In genomic region chr7:64313740-64314491, GRCh38 we compare ENCODE assay signal across 8 cellular contexts. TPM values are rescaled to one million over a fixed set of nuclear protein-coding genes. Genes with fewer than 3 reads are reported as not detected.
DNase-seq lines count a peak whose midpoint lies in the region; ATAC-seq and TF ChIP-seq lines count a peak whose summit lies in the region.

Gene ZNF736, plus strand, starts transcription at chr7:64313961. Its CDS starts 190 bp downstream, at chr7:64314151.

- no peak for TF ChIP-seq CTCF in BE2C (IDR thresholded peaks at IDR 0.05; ENCODE audit: low read depth, low read length)
- TF ChIP-seq CTCF in coronary artery (IDR thresholded peaks at IDR 0.05): no peak

- H3K27me3 ChIP-seq in BE2C: no peaks in the 10 kb centered on the region

- H3K9me3 ChIP-seq in BE2C: no peaks in the 10 kb centered on the region

- peak; percentile 90 for TF ChIP-seq POLR2A in GM19099 (IDR thresholded peaks at IDR 0.05; ENCODE audit: extremely low read depth, insufficient read length, low read depth)

- H3K4me3 ChIP-seq in BE2C (ENCODE audit: low read depth, low read length): peak within 1 kb of the TSS; percentile 87
- H3K4me3 ChIP-seq in coronary artery: peak within 1 kb of the TSS; percentile 94

- DNase-seq in BE2C (peak; percentile 90), NCI-H526 treated with DMSO at 0.1 percent for 48 hours (lab: John Stamatoyannopoulos, UW) (peak; percentile 90), coronary artery (ENCODE audit: low spot score) (peak; percentile 93), lung microvascular endothelial cell (ENCODE audit: low read depth in 2 of 2) (peak; percentile 92 to 94)
- peak; percentile 82 for DNase-seq in activated CD4-positive, alpha-beta T cell treated with anti-CD3 and anti-CD28 coated beads, Interleukin-2, amount 50 U/mL, for 1 hour
- peak; percentile 61 to 81 for DNase-seq in stimulated activated CD8-positive, alpha-beta memory T cell treated with anti-CD3 and anti-CD28 coated beads, Interleukin-15, amount 100 ng/mL, for 4 hours (ENCODE audit: low read depth in 2 of 2)

- peak within 1 kb of the TSS; percentile 56 to 82 for H3K27ac ChIP-seq in coronary artery

- H3K4me1 ChIP-seq in BE2C: no peaks in the 10 kb centered on the region; the same call in 1 of the 2 replicates

- no peaks in the 10 kb centered on the region for H3K36me3 ChIP-seq in BE2C

- ATAC-seq in HG03439 (IDR thresholded peaks at IDR 0.05; ENCODE audit: unreplicated experiment): peak; percentile 100

RNA-seq across cellular contexts. Expression of gene ZNF736, which starts in this region (rescaled TPM):
- 2.6 TPM for polyA plus RNA-seq in BE2C (2012; ENCODE audit: insufficient read depth, insufficient read length, low read depth)
- 3.7 and 8.3 TPM in 2 replicates for total RNA-seq in lung microvascular endothelial cell

Comparison
In these comparisons a context has a peak if more than half of its experiments do, and no peak if none do; other contexts are left out.
1. Peak in every context shown above with its lines: DNase-seq, ATAC-seq, H3K4me3 ChIP-seq and H3K27ac ChIP-seq.